In genomic region chr5:159022178-159022556, GRCh38 we compare ENCODE assay signal across 10 cellular contexts.
DNase-seq lines count a peak whose midpoint lies in the region; ATAC-seq and TF ChIP-seq lines count a peak whose summit lies in the region.
"Had no signal": no experiment of that assay in that cellular context is flagged by ENCODE, and none has a peak within 500 bp of the region (broad histone marks: within the 10 kb centered on the region; RNA-seq: fewer than 3 reads in every experiment).

No MANE protein-coding gene starts in this region.

- WGBS in stomach, 5 donors, result 61 to 77% (median 69%) methylated on average over 9 of the region's 9 CpGs

- H3K4me2 ChIP-seq in GM23338, result no peak overlapping the region

- no peaks in the 10 kb centered on the region for H4K20me1 ChIP-seq in GM23338 (replicated peaks; ENCODE audit: insufficient read depth)

- no peaks in the 10 kb centered on the region for H3K36me3 ChIP-seq in GM23338 (ENCODE audit: insufficient read depth)
- no peaks in the 10 kb centered on the region for H3K36me3 ChIP-seq in stomach

- peaks cover 32% of the 10 kb centered on the region for H3K4me1 ChIP-seq in GM23338 (ENCODE audit: insufficient read depth)
- H3K4me1 ChIP-seq in stomach, result peaks cover 0 to 37% (median 8%) of the 10 kb centered on the region in 4 donors

- no peaks in the 10 kb centered on the region for H3K9me3 ChIP-seq in stomach

- no peak for TF ChIP-seq EP300 in stomach (IDR thresholded peaks at IDR 0.05)

- H3K27me3 ChIP-seq in GM23338 (ENCODE audit: insufficient read depth) (no peaks in the 10 kb centered on the region), stomach (peaks cover 0 to 5% (median 0%) of the 10 kb centered on the region in 3 donors)

- no peaks in the 10 kb centered on the region for H3F3A ChIP-seq in GM23338 (replicated peaks; ENCODE audit: low read depth)

- peaks cover 7% of the 10 kb centered on the region for H3K27me3 Mint-ChIP-seq in GM23338 (ENCODE audit: insufficient read depth, low read depth, poor library complexity)

- H3K27ac ChIP-seq in GM23338 (ENCODE audit: low read depth), result no peak overlapping the region
- H3K27ac ChIP-seq in stomach, result peak overlapping the region in 3 of 5 donors; percentile 52 to 69 (median 53)

- H3K79me2 ChIP-seq in GM23338 (replicated peaks; ENCODE audit: insufficient read depth), result no peaks in the 10 kb centered on the region

- peaks cover 37% of the 10 kb centered on the region for H3K4me1 Mint-ChIP-seq in GM23338

- no peak for ATAC-seq in GM23338
- peak; percentile 80 for ATAC-seq in left ventricle myocardium superior
- ATAC-seq in GM21447 (IDR thresholded peaks at IDR 0.05; ENCODE audit: unreplicated experiment), result no peak
- ATAC-seq: natural killer cell had no signal

- H3K36me3 Mint-ChIP-seq in GM23338 (ENCODE audit: low read depth), result no peaks in the 10 kb centered on the region
- H3K36me3 Mint-ChIP-seq: natural killer cell had no signal

- 0 out of 2 replicates have a peak overlapping the region, but pooled peaks have one; percentile 28 for H2AFZ ChIP-seq in GM23338

- H3K4me3 ChIP-seq in GM23338, result no peak overlapping the region
- no peak overlapping the region for H3K4me3 ChIP-seq in stomach

- TF ChIP-seq POLR2A in stomach (IDR thresholded peaks at IDR 0.05), result no peak

- no peak overlapping the region for H3K4me3 Mint-ChIP-seq in GM23338
- H3K4me3 Mint-ChIP-seq: natural killer cell had no signal

- intact Hi-C loops in left ventricle myocardium superior (cut with micrococcal nuclease) (no loop called here), stomach (cut with DNase I; ENCODE audit: low total_unique reads) (no loop called here)

- no peak overlapping the region for H3K27ac Mint-ChIP-seq in GM23338
- H3K27ac Mint-ChIP-seq: natural killer cell had no signal

- H3K9me2 ChIP-seq in GM23338 (ENCODE audit: insufficient read depth), result no peaks in the 10 kb centered on the region

- H3K9me3 Mint-ChIP-seq in GM23338, result no peaks in the 10 kb centered on the region
- H3K9me3 Mint-ChIP-seq: natural killer cell had no signal

- no peak for DNase-seq in GM23338 (ENCODE audit: low spot score)
- peak; percentile 7 for DNase-seq in amniotic epithelial cell (ENCODE audit: low read depth)
- peak; percentile 67 for DNase-seq in left ventricle myocardium superior
- DNase-seq in stomach, result no peak
- no peak for DNase-seq in activated CD4-positive, alpha-beta T cell treated with anti-CD3 and anti-CD28 coated beads for 4 hours
- DNase-seq in activated naive CD4-positive, alpha-beta T cell (lab: John Stamatoyannopoulos, UW), result no peak
- DNase-seq in mesenteric fat pad (ENCODE audit: low spot score), result no peak
- DNase-seq: natural killer cell, NCI-H1930 had no signal

- no peak for TF ChIP-seq CTCF in GM23338 (conservative IDR thresholded peaks at IDR 0.05; ENCODE audit: low read depth in 2 of 2)
- no peak for TF ChIP-seq CTCF in stomach (IDR thresholded peaks at IDR 0.05)

TF ChIP-seq in GM23338, 12 proteins besides CTCF, POLR2A, EP300 and RAD21:
- TF ChIP-seq ZNF114 (CRISPR knock-in tag; IDR thresholded peaks at IDR 0.05), result no peak
TF ChIP-seq in GM23338: peak in this region for 0.

Comparison
In these comparisons a context has a peak if more than half of its experiments do, and no peak if none do; other contexts are left out.
1. DNase-seq: peak in amniotic epithelial cell (single experiment) and left ventricle myocardium superior (single experiment); none in GM23338 (single experiment), stomach (single experiment), activated CD4-positive, alpha-beta T cell treated with anti-CD3 and anti-CD28 coated beads for 4 hours (0 of 2), activated naive CD4-positive, alpha-beta T cell (0 of 4) and mesenteric fat pad (single experiment).